1 cellular context compared by ENCODE assay signal in the genomic region with DNA sequence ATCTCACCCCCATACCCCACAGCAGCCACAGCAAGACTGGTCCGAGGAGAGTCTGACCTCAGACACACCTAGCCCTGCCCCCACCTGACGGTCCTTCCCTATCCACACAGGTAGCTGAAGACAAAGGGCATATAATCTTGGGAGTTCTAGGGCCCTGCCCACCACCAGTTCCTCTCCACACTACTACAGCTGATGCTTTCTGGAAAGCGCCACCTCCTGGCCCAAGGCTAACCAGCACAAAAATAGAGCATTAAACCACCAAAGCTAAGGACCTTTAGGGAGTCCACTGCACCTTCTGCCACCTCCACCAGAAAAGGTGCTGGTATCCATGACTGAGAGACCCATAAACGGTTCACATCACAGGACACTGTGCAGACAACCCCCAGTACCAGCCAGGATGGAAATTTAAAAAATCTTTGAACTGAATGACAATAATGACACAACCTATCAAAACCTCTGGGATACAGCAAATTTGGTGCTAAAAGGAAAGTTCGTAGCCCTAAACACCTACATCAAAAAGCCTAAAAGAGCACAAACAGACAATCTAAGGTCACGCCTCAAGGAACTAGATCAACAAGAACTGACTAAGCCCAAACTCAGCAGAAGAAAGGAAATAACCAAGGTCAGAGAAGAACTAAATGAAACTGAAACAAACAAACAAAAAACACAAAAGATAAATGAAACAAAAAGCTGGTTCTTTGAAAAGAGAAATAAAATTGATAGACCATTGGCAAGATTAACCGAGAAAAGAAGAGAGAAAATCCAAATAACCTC.
TF ChIP-seq lines count a peak whose summit lies in the region.

No MANE protein-coding gene starts in this region.

TF ChIP-seq in GM12878, 131 proteins besides CTCF, POLR2A, EP300 and RAD21 (continued from another document):
- TF ChIP-seq, protein P1, sequence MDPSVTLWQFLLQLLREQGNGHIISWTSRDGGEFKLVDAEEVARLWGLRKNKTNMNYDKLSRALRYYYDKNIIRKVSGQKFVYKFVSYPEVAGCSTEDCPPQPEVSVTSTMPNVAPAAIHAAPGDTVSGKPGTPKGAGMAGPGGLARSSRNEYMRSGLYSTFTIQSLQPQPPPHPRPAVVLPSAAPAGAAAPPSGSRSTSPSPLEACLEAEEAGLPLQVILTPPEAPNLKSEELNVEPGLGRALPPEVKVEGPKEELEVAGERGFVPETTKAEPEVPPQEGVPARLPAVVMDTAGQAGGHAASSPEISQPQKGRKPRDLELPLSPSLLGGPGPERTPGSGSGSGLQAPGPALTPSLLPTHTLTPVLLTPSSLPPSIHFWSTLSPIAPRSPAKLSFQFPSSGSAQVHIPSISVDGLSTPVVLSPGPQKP (IDR thresholded peaks at IDR 0.05; ENCODE audit: low read depth, low read length), result no peak
- TF ChIP-seq FOXM1 (IDR thresholded peaks at IDR 0.05; ENCODE audit: low read depth, low read length) (no peak), ETV6 (conservative IDR thresholded peaks at IDR 0.05 in 1 of 2, IDR thresholded peaks at IDR 0.05 in 1 of 2; ENCODE audit: borderline replicate concordance in 1 of 2, low read depth in 1 of 2) (no peak), MEF2A (IDR thresholded peaks at IDR 0.05; ENCODE audit: insufficient read depth, low read depth, low read length) (no peak), YY1 (IDR thresholded peaks at IDR 0.05; ENCODE audit: low read depth, low read length) (no peak), KLF5 (IDR thresholded peaks at IDR 0.05; ENCODE audit: partially characterized antibody) (no peak), FOS (IDR thresholded peaks at IDR 0.05; ENCODE audit: borderline replicate concordance, extremely low read depth, insufficient read length) (no peak), SMC3 (IDR thresholded peaks at IDR 0.05; ENCODE audit: borderline replicate concordance, low read length) (no peak), HDAC6 (IDR thresholded peaks at IDR 0.05; ENCODE audit: unreplicated experiment) (no peak), RB1 (IDR thresholded peaks at IDR 0.05; ENCODE audit: borderline replicate concordance) (no peak)
- TF ChIP-seq, protein P2, sequence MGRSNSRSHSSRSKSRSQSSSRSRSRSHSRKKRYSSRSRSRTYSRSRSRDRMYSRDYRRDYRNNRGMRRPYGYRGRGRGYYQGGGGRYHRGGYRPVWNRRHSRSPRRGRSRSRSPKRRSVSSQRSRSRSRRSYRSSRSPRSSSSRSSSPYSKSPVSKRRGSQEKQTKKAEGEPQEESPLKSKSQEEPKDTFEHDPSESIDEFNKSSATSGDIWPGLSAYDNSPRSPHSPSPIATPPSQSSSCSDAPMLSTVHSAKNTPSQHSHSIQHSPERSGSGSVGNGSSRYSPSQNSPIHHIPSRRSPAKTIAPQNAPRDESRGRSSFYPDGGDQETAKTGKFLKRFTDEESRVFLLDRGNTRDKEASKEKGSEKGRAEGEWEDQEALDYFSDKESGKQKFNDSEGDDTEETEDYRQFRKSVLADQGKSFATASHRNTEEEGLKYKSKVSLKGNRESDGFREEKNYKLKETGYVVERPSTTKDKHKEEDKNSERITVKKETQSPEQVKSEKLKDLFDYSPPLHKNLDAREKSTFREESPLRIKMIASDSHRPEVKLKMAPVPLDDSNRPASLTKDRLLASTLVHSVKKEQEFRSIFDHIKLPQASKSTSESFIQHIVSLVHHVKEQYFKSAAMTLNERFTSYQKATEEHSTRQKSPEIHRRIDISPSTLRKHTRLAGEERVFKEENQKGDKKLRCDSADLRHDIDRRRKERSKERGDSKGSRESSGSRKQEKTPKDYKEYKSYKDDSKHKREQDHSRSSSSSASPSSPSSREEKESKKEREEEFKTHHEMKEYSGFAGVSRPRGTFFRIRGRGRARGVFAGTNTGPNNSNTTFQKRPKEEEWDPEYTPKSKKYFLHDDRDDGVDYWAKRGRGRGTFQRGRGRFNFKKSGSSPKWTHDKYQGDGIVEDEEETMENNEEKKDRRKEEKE (IDR thresholded peaks at IDR 0.05), result no peak
